Comparison of ENCODE assay signal across 28 cellular contexts in the genomic region with DNA sequence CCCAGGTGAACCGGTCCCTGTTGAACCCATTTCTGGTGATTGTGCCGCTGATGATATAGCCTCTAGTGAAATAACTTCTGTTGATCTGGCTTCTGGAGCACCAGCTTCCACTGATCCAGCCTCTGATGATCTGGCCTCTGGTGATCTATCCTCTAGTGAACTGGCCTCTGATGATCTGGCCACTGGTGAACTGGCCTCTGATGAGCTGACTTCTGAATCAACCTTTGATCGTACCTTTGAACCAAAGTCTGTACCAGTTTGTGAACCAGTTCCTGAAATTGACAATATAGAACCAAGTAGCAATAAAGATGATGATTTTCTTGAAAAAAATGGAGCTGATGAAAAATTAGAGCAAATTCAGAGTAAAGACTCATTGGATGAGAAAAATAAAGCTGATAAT. TPM values are rescaled to one million over a fixed set of nuclear protein-coding genes. Genes with fewer than 3 reads are reported as not detected.
A peak's percentile ranks its signal among the peaks of the same experiment; 100 is the strongest.
DNase-seq lines count a peak whose midpoint lies in the region; ATAC-seq, FAIRE-seq and TF ChIP-seq lines count a peak whose summit lies in the region.
"Had no signal": no experiment of that assay in that cellular context is flagged by ENCODE, and none has a peak within 500 bp of the region (broad histone marks: within the 10 kb centered on the region; RNA-seq: fewer than 3 reads in every experiment).

No MANE protein-coding gene starts in this region.

- no peak overlapping the region for H3K9ac ChIP-seq in K562 (ENCODE audit: insufficient read depth in 1 of 2, low read depth in 2 of 2, low read length in 2 of 2)

- no peak overlapping the region for H2AFZ ChIP-seq in K562 (ENCODE audit: low read depth, low read length)

- no peak overlapping the region for H3K4me2 ChIP-seq in K562 (ENCODE audit: insufficient read depth, low read length)

- no peaks in the 10 kb centered on the region for H4K20me1 ChIP-seq in K562 (replicated peaks; ENCODE audit: control insufficient read depth, insufficient read depth, low read length)

- H3K9me3 ChIP-seq in A673 (ENCODE audit: low read depth, low read length, poor library complexity, severe bottlenecking): peaks cover 21% of the 10 kb centered on the region
- peaks cover 14 to 20% of the 10 kb centered on the region in 2 experiments for H3K9me3 ChIP-seq in CD4-positive, CD25-positive, alpha-beta regulatory T cell (ENCODE audit: control insufficient read depth in 2 of 2, low read length in 2 of 2)
- H3K9me3 ChIP-seq in K562 (replicated peaks; ENCODE audit: control insufficient read depth, insufficient read depth, low read depth, low read length): 0 out of 2 replicates have a peak, but pooled peaks cover 2% of the 10 kb centered on the region
- peaks cover 0 to 6% (median 6%) of the 10 kb centered on the region in 3 experiments for H3K9me3 ChIP-seq in naive thymus-derived CD4-positive, alpha-beta T cell (ENCODE audit: control insufficient read depth in 2 of 3, low read length in 3 of 3)

- no peak for TF ChIP-seq RAD21 in K562 (CRISPR knock-in tag; conservative IDR thresholded peaks at IDR 0.05 in 1 of 2, IDR thresholded peaks at IDR 0.05 in 1 of 2)

- H3K4me3 ChIP-seq in A673 (ENCODE audit: low read depth, low read length, poor library complexity, severe bottlenecking): no peak overlapping the region
- H3K4me3 ChIP-seq in CD4-positive, CD25-positive, alpha-beta regulatory T cell (ENCODE audit: low read depth, low read length): peak overlapping the region; percentile 15
- H3K4me3 ChIP-seq in K562: no peak overlapping the region
- no peak overlapping the region for H3K4me3 ChIP-seq in naive thymus-derived CD4-positive, alpha-beta T cell (ENCODE audit: low read length)
- H3K4me3 ChIP-seq: gastroesophageal sphincter, MG63 had no signal

- TF ChIP-seq POLR2A in K562 (conservative IDR thresholded peaks at IDR 0.05): no peak

- BruUV-seq in A673 (replicated peaks; lab: Mats Ljungman, UMichigan) (TSS peak; percentile 56), K562 (replicated peaks; lab: Mats Ljungman, UMichigan) (TSS peak; percentile 30)

- no peak for DNase-seq in A673 (ENCODE audit: low spot score)
- DNase-seq in CD4-positive, CD25-positive, alpha-beta regulatory T cell: no peak
- no peak for DNase-seq in K562 (ENCODE audit: extremely low read depth in 1 of 4, low spot score in 3 of 4)
- DNase-seq in naive thymus-derived CD4-positive, alpha-beta T cell: no peak
- no peak for DNase-seq in NCI-H2081 (lab: John Stamatoyannopoulos, UW)
- DNase-seq: activated CD4-positive, alpha-beta T cell treated with anti-CD3 and anti-CD28 coated beads, Interleukin-2, amount 10 ng/mL, durations not matched to agents 7 days and 5 days; activated CD8-positive, alpha-beta memory T cell treated with anti-CD3 and anti-CD28 coated beads, Interleukin-2, amount 10 ng/mL, durations not matched to agents 7 days and 5 days; activated naive CD4-positive, alpha-beta T cell treated with anti-CD3 and anti-CD28 coated beads, Interleukin-2, amount 10 ng/mL, durations not matched to agents 7 days and 5 days; caudate nucleus; dermis blood vessel endothelial cell; EL; hippocampal formation; KBM-7; mesendoderm; MG63; NCI-H1105 treated with DMSO at 0.1 percent for 48 hours; NCI-H2029; NCI-H2227 treated with DMSO at 0.1 percent for 48 hours; NCI-H69; SHP77; small intestine had no signal

- peaks cover 88% of the 10 kb centered on the region for H3K79me2 ChIP-seq in K562 (ENCODE audit: control insufficient read depth, insufficient read depth, low read length)

- H3K4me3 Mint-ChIP-seq in CD4-positive, CD25-positive, alpha-beta regulatory T cell: peak overlapping the region; percentile 9 to 57 (median 25)
- peak overlapping the region in 9 of 10 donors; percentile 14 to 67 (median 44) for H3K4me3 Mint-ChIP-seq in naive thymus-derived CD4-positive, alpha-beta T cell
- H3K4me3 Mint-ChIP-seq: activated CD4-positive, alpha-beta T cell treated with anti-CD3 and anti-CD28 coated beads, Interleukin-2, amount 10 ng/mL, durations not matched to agents 7 days and 5 days; activated CD8-positive, alpha-beta memory T cell treated with anti-CD3 and anti-CD28 coated beads, Interleukin-2, amount 10 ng/mL, durations not matched to agents 7 days and 5 days; activated naive CD4-positive, alpha-beta T cell treated with anti-CD3 and anti-CD28 coated beads, Interleukin-2, amount 10 ng/mL, durations not matched to agents 7 days and 5 days; CD14-positive monocyte; type B pancreatic cell had no signal

- no peaks in the 10 kb centered on the region for H3K27me3 Mint-ChIP-seq in CD4-positive, CD25-positive, alpha-beta regulatory T cell
- no peaks in the 10 kb centered on the region for H3K27me3 Mint-ChIP-seq in naive thymus-derived CD4-positive, alpha-beta T cell
- H3K27me3 Mint-ChIP-seq: activated CD4-positive, alpha-beta T cell treated with anti-CD3 and anti-CD28 coated beads, Interleukin-2, amount 10 ng/mL, durations not matched to agents 7 days and 5 days; activated CD8-positive, alpha-beta memory T cell treated with anti-CD3 and anti-CD28 coated beads, Interleukin-2, amount 10 ng/mL, durations not matched to agents 7 days and 5 days; activated naive CD4-positive, alpha-beta T cell treated with anti-CD3 and anti-CD28 coated beads, Interleukin-2, amount 10 ng/mL, durations not matched to agents 7 days and 5 days; type B pancreatic cell had no signal

- POLR2A ChIA-PET in A673 (lab: Charles Lee; ENCODE audit: low non-redundant PET): no interaction called here
- POLR2A ChIA-PET in K562 (lab: Yijun Ruan, JAX): no interaction called here
- POLR2A ChIA-PET in naive thymus-derived CD4-positive, alpha-beta T cell (lab: Charles Lee): interaction anchor here (0.8 to 1.0 kb wide), 2 partner anchors 59 to 168 kb away, joined by 3 to 4 read pairs; a partner anchor contains a TSS

- in situ Hi-C loops in K562 (cut with MboI): no loop called here

- 100% methylated on average over 3 of the region's 3 CpGs for WGBS in K562 (ENCODE audit: insufficient coverage, low coverage, missing lambda C conversion rate)

- no peak for TF ChIP-seq EP300 in K562 (IDR thresholded peaks at IDR 0.05; ENCODE audit: low read length)

- H3K27ac Mint-ChIP-seq in CD4-positive, CD25-positive, alpha-beta regulatory T cell: peak overlapping the region in 2 of 3 donors; percentile 24 to 62
- peak overlapping the region in 4 of 9 donors; percentile 5 to 71 (median 31) for H3K27ac Mint-ChIP-seq in naive thymus-derived CD4-positive, alpha-beta T cell
- H3K27ac Mint-ChIP-seq: activated CD4-positive, alpha-beta T cell treated with anti-CD3 and anti-CD28 coated beads, Interleukin-2, amount 10 ng/mL, durations not matched to agents 7 days and 5 days; activated naive CD4-positive, alpha-beta T cell treated with anti-CD3 and anti-CD28 coated beads, Interleukin-2, amount 10 ng/mL, durations not matched to agents 7 days and 5 days; type B pancreatic cell had no signal

- H3K4me1 ChIP-seq in A673 (ENCODE audit: insufficient read depth, low read length, poor library complexity, severe bottlenecking) (no peaks in the 10 kb centered on the region), K562 (replicated peaks in 1 of 2; ENCODE audit: control insufficient read depth in 2 of 2, insufficient read depth in 2 of 2, low read length in 2 of 2) (no peaks in the 10 kb centered on the region; a peak in 1 of 5 replicates)
- peaks cover 28% of the 10 kb centered on the region for H3K4me1 ChIP-seq in CD4-positive, CD25-positive, alpha-beta regulatory T cell (ENCODE audit: control insufficient read depth, insufficient read depth, low read length, poor library complexity, severe bottlenecking)
- peaks cover 30 to 47% of the 10 kb centered on the region in 2 donors for H3K4me1 ChIP-seq in naive thymus-derived CD4-positive, alpha-beta T cell (ENCODE audit: control insufficient read depth in 2 of 2, insufficient read depth in 2 of 2, low read length in 2 of 2)

- H3K9me1 ChIP-seq in K562 (ENCODE audit: control insufficient read depth, insufficient read depth, low read length): no peaks in the 10 kb centered on the region

- H3K4me1 Mint-ChIP-seq in CD4-positive, CD25-positive, alpha-beta regulatory T cell: peaks cover 50 to 86% (median 68%) of the 10 kb centered on the region in 4 donors
- peaks cover 50 to 95% (median 85%) of the 10 kb centered on the region in 7 donors for H3K4me1 Mint-ChIP-seq in naive thymus-derived CD4-positive, alpha-beta T cell

- no peak for ATAC-seq in CD4-positive, CD25-positive, alpha-beta regulatory T cell (ENCODE audit: low read depth in 2 of 2)
- ATAC-seq in K562: no peak
- no peak for ATAC-seq in naive thymus-derived CD4-positive, alpha-beta T cell
- ATAC-seq in HG02884 (IDR thresholded peaks at IDR 0.05; ENCODE audit: unreplicated experiment): no peak
- ATAC-seq in HG02571 (IDR thresholded peaks at IDR 0.05; ENCODE audit: unreplicated experiment): no peak
- ATAC-seq: activated CD8-positive, alpha-beta memory T cell treated with anti-CD3 and anti-CD28 coated beads, Interleukin-2, amount 10 ng/mL, durations not matched to agents 7 days and 5 days; gastroesophageal sphincter; Panc1 had no signal

- FAIRE-seq in K562 (lab: Jason Lieb, UNC): no peak
- FAIRE-seq: GM12892, small intestine had no signal

- H3K9me3 Mint-ChIP-seq in CD4-positive, CD25-positive, alpha-beta regulatory T cell: peaks cover 0 to 24% (median 9%) of the 10 kb centered on the region in 7 donors
- H3K9me3 Mint-ChIP-seq in naive thymus-derived CD4-positive, alpha-beta T cell: peaks cover 0 to 44% (median 7%) of the 10 kb centered on the region in 11 donors

- intact Hi-C loops in A673 (cut with micrococcal nuclease; ENCODE audit: unreplicated experiment): no loop called here
- intact Hi-C loops in K562 (cut with micrococcal nuclease): no loop called here
- intact Hi-C loops in naive thymus-derived CD4-positive, alpha-beta T cell (cut with micrococcal nuclease): no loop called here

- H3K36me3 ChIP-seq in A673 (ENCODE audit: insufficient read depth, low read length, poor library complexity, severe bottlenecking) (peaks cover 46% of the 10 kb centered on the region), K562 (ENCODE audit: control insufficient read depth, insufficient read depth, low read length) (peaks cover 28% of the 10 kb centered on the region; the same call in 1 of the 3 replicates)
- peaks cover 66% of the 10 kb centered on the region for H3K36me3 ChIP-seq in CD4-positive, CD25-positive, alpha-beta regulatory T cell (ENCODE audit: control insufficient read depth, insufficient read depth, low read length)
- H3K36me3 ChIP-seq in naive thymus-derived CD4-positive, alpha-beta T cell (ENCODE audit: control insufficient read depth in 2 of 3, insufficient read depth in 3 of 3, low read length in 3 of 3): peaks cover 6 to 28% (median 22%) of the 10 kb centered on the region in 3 experiments

- no peaks in the 10 kb centered on the region for H3K27me3 ChIP-seq in A673 (replicated peaks; ENCODE audit: insufficient read depth, low read depth, low read length, poor library complexity)
- H3K27me3 ChIP-seq in CD4-positive, CD25-positive, alpha-beta regulatory T cell (ENCODE audit: control insufficient read depth, insufficient read depth, low read length): no peaks in the 10 kb centered on the region
- no peaks in the 10 kb centered on the region for H3K27me3 ChIP-seq in K562 (ENCODE audit: control insufficient read depth in 2 of 2, insufficient read depth in 2 of 2, low read length in 2 of 2)
- no peaks in the 10 kb centered on the region for H3K27me3 ChIP-seq in naive thymus-derived CD4-positive, alpha-beta T cell (ENCODE audit: control insufficient read depth in 2 of 2, insufficient read depth in 2 of 2, low read length in 2 of 2)
- H3K27me3 ChIP-seq: gastroesophageal sphincter, MG63 had no signal

- H3K36me3 Mint-ChIP-seq in CD4-positive, CD25-positive, alpha-beta regulatory T cell: peaks cover 72% of the 10 kb centered on the region
- peaks cover 11 to 85% (median 83%) of the 10 kb centered on the region in 5 donors for H3K36me3 Mint-ChIP-seq in naive thymus-derived CD4-positive, alpha-beta T cell

- no peak for TF ChIP-seq CTCF in A673 (conservative IDR thresholded peaks at IDR 0.05; ENCODE audit: low read depth, low read length)
- TF ChIP-seq CTCF in K562 (IDR thresholded peaks at IDR 0.05 in 2 of 3, conservative IDR thresholded peaks at IDR 0.05 in 1 of 3; ENCODE audit: insufficient read depth in 2 of 3, low read depth in 1 of 3, low read length in 3 of 3): no peak

- H3K27ac ChIP-seq in A673 (ENCODE audit: low read depth, low read length, poor library complexity, severe bottlenecking) (no peak overlapping the region), K562 (ENCODE audit: extremely low read depth, low read depth, low read length) (no peak overlapping the region)
- H3K27ac ChIP-seq in CD4-positive, CD25-positive, alpha-beta regulatory T cell (ENCODE audit: insufficient read depth, low read length, poor library complexity, severe bottlenecking): no peak overlapping the region
- no peak overlapping the region for H3K27ac ChIP-seq in naive thymus-derived CD4-positive, alpha-beta T cell (ENCODE audit: low read depth, low read length)
- H3K27ac ChIP-seq: gastroesophageal sphincter had no signal

- CTCF ChIA-PET in A673 (lab: Charles Lee): no interaction called here
- CTCF ChIA-PET in K562 (lab: Yijun Ruan, JAX; ENCODE audit: low intra/inter-chr PET ratio): no interaction called here
- CTCF ChIA-PET in naive thymus-derived CD4-positive, alpha-beta T cell (lab: Charles Lee): no interaction called here

RNA-seq across cellular contexts. Expression of a gene that starts 59.1 kb away (rescaled TPM):
- total RNA-seq in A673 (2021) (98.3 and 100 TPM in 2 replicates), K562 (2014; rRNA removed) (9.7 and 11.0 TPM in 2 replicates), K562 (2014; rRNA removed; fragmentation: Illumina TruSeq; extraction: Trizol) (21.1 and 22.2 TPM in 2 replicates), K562 (2015; rRNA removed; fragmentation: Illumina TruSeq; extraction: Trizol) (19.6 and 19.9 TPM in 2 replicates), K562 (2021) (27.1 and 28.0 TPM in 2 replicates)
- total RNA-seq in CD4-positive, CD25-positive, alpha-beta regulatory T cell: 175 TPM
- polyA plus RNA-seq in CD4-positive, CD25-positive, alpha-beta regulatory T cell: 100 to 1,000 TPM in 2 of 4 donors, 10 to 100 TPM in 2; 83.9 to 116 (median 95.0) TPM
- total RNA-seq in K562 (2011; cell fraction: chromatin; rRNA removed; ENCODE audit: low replicate concordance): 14.3 and 114 TPM in 2 replicates
- total RNA-seq in K562 (2011; cell fraction: nucleolus; rRNA removed): 6.0 and 11.7 TPM in 2 replicates
- 26.8 and 42.1 TPM in 2 replicates for total RNA-seq in K562 (2011; cell fraction: nucleoplasm; rRNA removed)
- polyA plus RNA-seq in K562 (2011; rRNA removed) (4.2 and 8.4 TPM in 2 replicates), K562 (2014; fragmentation: Illumina TruSeq; extraction: Trizol) (11.7 and 13.7 TPM in 2 replicates), K562 (2014; fragmentation: Nextera tagmentation; extraction: Ambion mirVana) (1 to 10 TPM; 2.8 to 3.5 TPM), K562 (2014; rRNA removed) (6.0 and 7.0 TPM in 2 replicates)
- 4.6 and 6.6 TPM in 2 replicates for polyA plus RNA-seq in K562 (2011; cell fraction: cytosol; rRNA removed)
- 11.4 and 12.4 TPM in 2 replicates for polyA plus RNA-seq in K562 (2011; cell fraction: nucleus; rRNA removed)
- 7.3 and 12.0 TPM in 2 replicates for polyA plus RNA-seq in K562 (2012)
- 22.9 and 34.8 TPM in 2 replicates for polyA minus RNA-seq in K562 (2011; rRNA and poly(A)+ RNA removed)
- 14.7 and 15.1 TPM in 2 replicates for polyA minus RNA-seq in K562 (2011; cell fraction: cytosol; rRNA and poly(A)+ RNA removed)
- 13.7 and 25.0 TPM in 2 replicates for polyA minus RNA-seq in K562 (2011; cell fraction: nucleus; rRNA and poly(A)+ RNA removed)
- 100 to 1,000 TPM; 113 to 181 (median 144) TPM for total RNA-seq in naive thymus-derived CD4-positive, alpha-beta T cell
- 100 to 1,000 TPM in 1 of 2 donors, 10 to 100 TPM in 1; 92.7 to 124 TPM for polyA plus RNA-seq in naive thymus-derived CD4-positive, alpha-beta T cell
